In the genomic region with DNA sequence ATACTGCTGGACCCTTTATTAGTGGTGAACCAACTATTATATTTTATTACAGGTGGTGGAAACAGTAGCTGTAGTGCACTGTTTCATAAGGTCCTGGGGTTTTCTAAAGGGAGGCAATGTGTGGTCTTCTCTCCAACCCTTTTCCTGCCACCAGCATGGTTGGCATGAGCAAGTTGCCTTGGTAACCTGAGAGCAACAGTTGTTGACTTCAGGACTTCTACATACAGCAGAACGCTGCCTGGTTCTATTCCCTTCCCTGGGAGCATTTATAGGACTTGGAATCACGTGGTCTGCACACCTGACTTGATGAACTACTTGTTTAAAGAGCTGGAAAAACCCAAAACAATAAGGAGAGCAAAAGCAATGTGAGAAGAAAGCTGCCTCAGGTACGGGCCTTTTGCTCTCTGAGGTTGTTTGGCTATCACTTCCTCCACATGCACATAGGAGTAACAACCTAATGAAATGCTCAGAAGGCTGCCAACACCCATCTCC, we compare ENCODE assay signal across 19 cellular contexts.
"Had no signal": no experiment of that assay in that cellular context is flagged by ENCODE, and none has a peak within 500 bp of the region (broad histone marks: within the 10 kb centered on the region; RNA-seq: fewer than 3 reads in every experiment).

No MANE protein-coding gene starts in this region.

- H3K4me3 ChIP-seq: heart right ventricle, lower lobe of right lung, thyroid gland, upper lobe of right lung had no signal

- H3K9me3 ChIP-seq: lower lobe of right lung, thyroid gland, upper lobe of right lung had no signal

- FAIRE-seq: keratinocyte had no signal

- H3K27me3 ChIP-seq: heart right ventricle, thyroid gland, upper lobe of right lung had no signal

- H3K27ac ChIP-seq: epithelial cell of prostate, heart right ventricle, lower lobe of right lung, thyroid gland, upper lobe of right lung, WERI-Rb-1 had no signal

- H3K36me3 ChIP-seq: heart right ventricle, lower lobe of right lung, thyroid gland, upper lobe of right lung, WERI-Rb-1 had no signal

- ATAC-seq: activated CD8-positive, alpha-beta T cell treated with anti-CD3 and anti-CD28 coated beads, Interleukin-2, amount 10 ng/mL, durations not matched to agents 7 days and 5 days; activated naive CD4-positive, alpha-beta T cell treated with anti-CD3 and anti-CD28 coated beads, Interleukin-2, amount 50 U/mL, for 72 hours; heart right ventricle; left lobe of liver; lower lobe of right lung; naive thymus-derived CD4-positive, alpha-beta T cell; upper lobe of right lung had no signal

- DNase-seq: activated CD4-positive, alpha-beta T cell treated with anti-CD3 and anti-CD28 coated beads, Interleukin-2, amount 10 ng/mL, durations not matched to agents 7 days and 5 days; activated CD4-positive, CD25-positive, alpha-beta regulatory T cell treated with anti-CD3 and anti-CD28 coated beads, Interleukin-2, amount 50 U/mL, for 72 hours; activated CD8-positive, alpha-beta T cell treated with anti-CD3 and anti-CD28 coated beads, Interleukin-2, amount 10 ng/mL, durations not matched to agents 7 days and 5 days; activated gamma-delta T cell; aorta; heart right ventricle; lower lobe of right lung; mesendoderm; naive thymus-derived CD4-positive, alpha-beta T cell; retina; stimulated activated CD4-positive, alpha-beta T cell treated with anti-CD3 and anti-CD28 coated beads, Interleukin-4, amount 100 ng/mL, for 4 hours; substantia nigra; thyroid gland; upper lobe of right lung; WERI-Rb-1 had no signal

- H3K4me1 ChIP-seq: lower lobe of right lung, thyroid gland, upper lobe of right lung had no signal
